2 cellular contexts compared by ENCODE assay signal in the genomic region with DNA sequence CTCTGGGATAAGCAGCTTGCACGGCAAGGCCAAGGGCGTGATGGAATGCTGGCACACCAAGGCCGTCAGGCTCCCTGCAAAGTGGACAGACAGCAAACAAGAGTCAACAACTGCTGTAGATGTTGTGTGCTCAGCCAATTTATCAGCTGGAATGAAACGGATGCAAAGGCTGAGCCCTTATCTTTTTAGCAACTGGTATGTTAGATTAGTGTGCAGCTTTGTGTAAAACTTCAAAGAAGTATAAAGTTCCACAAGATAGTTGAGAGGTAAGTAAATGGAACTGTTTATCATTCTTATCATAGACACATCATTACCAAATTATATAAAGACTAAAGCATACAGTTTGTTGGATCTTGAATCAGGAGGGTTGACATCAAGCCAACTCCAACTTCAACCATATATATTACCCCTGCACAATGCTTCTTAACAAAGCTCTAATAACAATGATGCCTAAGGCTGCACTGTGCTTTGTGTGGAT.
TF ChIP-seq lines count a peak whose summit lies in the region.

No MANE protein-coding gene starts in this region.

TF ChIP-seq in IMR-90, 13 proteins besides CTCF, POLR2A, EP300 and RAD21:
- no peak for TF ChIP-seq FOS (IDR thresholded peaks at IDR 0.05; ENCODE audit: low read depth, low read length)
- no peak for TF ChIP-seq MAZ (IDR thresholded peaks at IDR 0.05; ENCODE audit: borderline replicate concordance, low read depth, low read length)
- no peak for TF ChIP-seq CEBPB (IDR thresholded peaks at IDR 0.05; ENCODE audit: low read depth, low read length)
- TF ChIP-seq RCOR1 (IDR thresholded peaks at IDR 0.05; ENCODE audit: insufficient replicate concordance, low read length): no peak
- TF ChIP-seq CHD1 (IDR thresholded peaks at IDR 0.05; ENCODE audit: low read depth, low read length): no peak
- TF ChIP-seq MXI1 (IDR thresholded peaks at IDR 0.05; ENCODE audit: borderline replicate concordance, low read depth, low read length): no peak
- no peak for TF ChIP-seq MAFK (IDR thresholded peaks at IDR 0.05; ENCODE audit: low read depth, low read length)
- TF ChIP-seq, protein P1, sequence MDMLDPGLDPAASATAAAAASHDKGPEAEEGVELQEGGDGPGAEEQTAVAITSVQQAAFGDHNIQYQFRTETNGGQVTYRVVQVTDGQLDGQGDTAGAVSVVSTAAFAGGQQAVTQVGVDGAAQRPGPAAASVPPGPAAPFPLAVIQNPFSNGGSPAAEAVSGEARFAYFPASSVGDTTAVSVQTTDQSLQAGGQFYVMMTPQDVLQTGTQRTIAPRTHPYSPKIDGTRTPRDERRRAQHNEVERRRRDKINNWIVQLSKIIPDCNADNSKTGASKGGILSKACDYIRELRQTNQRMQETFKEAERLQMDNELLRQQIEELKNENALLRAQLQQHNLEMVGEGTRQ (IDR thresholded peaks at IDR 0.05; ENCODE audit: low read depth, low read length): no peak
- TF ChIP-seq, protein P2, sequence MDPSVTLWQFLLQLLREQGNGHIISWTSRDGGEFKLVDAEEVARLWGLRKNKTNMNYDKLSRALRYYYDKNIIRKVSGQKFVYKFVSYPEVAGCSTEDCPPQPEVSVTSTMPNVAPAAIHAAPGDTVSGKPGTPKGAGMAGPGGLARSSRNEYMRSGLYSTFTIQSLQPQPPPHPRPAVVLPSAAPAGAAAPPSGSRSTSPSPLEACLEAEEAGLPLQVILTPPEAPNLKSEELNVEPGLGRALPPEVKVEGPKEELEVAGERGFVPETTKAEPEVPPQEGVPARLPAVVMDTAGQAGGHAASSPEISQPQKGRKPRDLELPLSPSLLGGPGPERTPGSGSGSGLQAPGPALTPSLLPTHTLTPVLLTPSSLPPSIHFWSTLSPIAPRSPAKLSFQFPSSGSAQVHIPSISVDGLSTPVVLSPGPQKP (IDR thresholded peaks at IDR 0.05; ENCODE audit: borderline replicate concordance, low read depth, low read length): no peak
- no peak for TF ChIP-seq RFX5 (IDR thresholded peaks at IDR 0.05; ENCODE audit: low read depth, low read length)
- no peak for TF ChIP-seq NFE2L2 (IDR thresholded peaks at IDR 0.05; ENCODE audit: low read depth, low read length)
- TF ChIP-seq SMC3 (IDR thresholded peaks at IDR 0.05; ENCODE audit: low read depth, low read length): no peak
- TF ChIP-seq BHLHE40 (IDR thresholded peaks at IDR 0.05; ENCODE audit: low read depth, low read length): no peak
TF ChIP-seq in IMR-90: peak in this region for 0.

TF ChIP-seq in HepG2, 621 proteins besides CTCF, POLR2A, EP300 and RAD21 (continues in another document):
- TF ChIP-seq ESRRA (CRISPR knock-in tag; IDR thresholded peaks at IDR 0.05; ENCODE audit: low read depth) (no peak), ELF3 (CRISPR knock-in tag; IDR thresholded peaks at IDR 0.05) (no peak), ZMYM4 (CRISPR knock-in tag; IDR thresholded peaks at IDR 0.05) (peak; percentile 64; the same call in 1 of the 2 replicates), ZNF407 (CRISPR knock-in tag; IDR thresholded peaks at IDR 0.05; ENCODE audit: not compliant biosample characterization) (no peak), ZNF10 (CRISPR knock-in tag; IDR thresholded peaks at IDR 0.05; ENCODE audit: borderline replicate concordance, low read depth) (no peak), KLF13 (CRISPR knock-in tag; IDR thresholded peaks at IDR 0.05) (no peak), STAT5B (CRISPR knock-in tag; IDR thresholded peaks at IDR 0.05) (no peak; the same call in 1 of the 2 replicates), ZNF883 (CRISPR knock-in tag; IDR thresholded peaks at IDR 0.05; ENCODE audit: not compliant biosample characterization) (no peak), ZNF17 (CRISPR knock-in tag; IDR thresholded peaks at IDR 0.05) (no peak), ZNF792 (CRISPR knock-in tag; IDR thresholded peaks at IDR 0.05) (peak; percentile 80), EHMT2 (IDR thresholded peaks at IDR 0.05; ENCODE audit: borderline replicate concordance, low read depth, low read length) (no peak; the same call in 1 of the 2 replicates), HNRNPH1 (optimal IDR thresholded peaks at IDR 0.05; ENCODE audit: low read depth, low read length) (no peak), PHF21A (CRISPR knock-in tag; IDR thresholded peaks at IDR 0.05) (peak; percentile 84), ATRX (CRISPR knock-in tag; IDR thresholded peaks at IDR 0.05; ENCODE audit: borderline replicate concordance) (no peak), CHD2 (IDR thresholded peaks at IDR 0.05; ENCODE audit: low read depth, low read length) (no peak), SP4 (CRISPR knock-in tag; IDR thresholded peaks at IDR 0.05) (no peak), HHEX (CRISPR knock-in tag; IDR thresholded peaks at IDR 0.05) (peak; percentile 96), ZKSCAN5 (CRISPR knock-in tag; IDR thresholded peaks at IDR 0.05) (no peak), PRDM15 (CRISPR knock-in tag; IDR thresholded peaks at IDR 0.05) (no peak), RAD51 (IDR thresholded peaks at IDR 0.05; ENCODE audit: borderline replicate concordance) (no peak), HMGXB3 (CRISPR knock-in tag; IDR thresholded peaks at IDR 0.05; ENCODE audit: borderline replicate concordance) (no peak), SAP130 (CRISPR knock-in tag; IDR thresholded peaks at IDR 0.05; ENCODE audit: low read depth) (peak; percentile 79), RFXANK (CRISPR knock-in tag; IDR thresholded peaks at IDR 0.05) (no peak), AHR (CRISPR knock-in tag; IDR thresholded peaks at IDR 0.05) (peak; percentile 87; the same call in 1 of the 2 replicates), DNMT3B (CRISPR knock-in tag; conservative IDR thresholded peaks at IDR 0.05) (no peak), ZNF788 (CRISPR knock-in tag; IDR thresholded peaks at IDR 0.05; ENCODE audit: borderline replicate concordance) (peak; percentile 59; the same call in 1 of the 2 replicates), ZNF547 (CRISPR knock-in tag; IDR thresholded peaks at IDR 0.05) (no peak), ZNF44 (CRISPR knock-in tag; IDR thresholded peaks at IDR 0.05) (no peak), ISX (CRISPR knock-in tag; conservative IDR thresholded peaks at IDR 0.05) (no peak), NONO (IDR thresholded peaks at IDR 0.05) (no peak), NONO (CRISPR knock-in tag; conservative IDR thresholded peaks at IDR 0.05) (peak; percentile 76), TSC22D2 (CRISPR knock-in tag; IDR thresholded peaks at IDR 0.05; ENCODE audit: borderline replicate concordance) (peak; percentile 15; the same call in 1 of the 2 replicates), ZNF629 (CRISPR knock-in tag; conservative IDR thresholded peaks at IDR 0.05) (no peak; the same call in 1 of the 2 replicates), ZNF549 (CRISPR knock-in tag; IDR thresholded peaks at IDR 0.05) (no peak), SETDB1 (CRISPR knock-in tag; IDR thresholded peaks at IDR 0.05; ENCODE audit: borderline replicate concordance) (no peak), PAWR (CRISPR knock-in tag; IDR thresholded peaks at IDR 0.05; ENCODE audit: borderline replicate concordance) (no peak), MAFK (conservative IDR thresholded peaks at IDR 0.05 in 1 of 2, IDR thresholded peaks at IDR 0.05 in 1 of 2; ENCODE audit: low read length in 2 of 2) (no peak), ASH2L (IDR thresholded peaks at IDR 0.05; ENCODE audit: insufficient read length, low read depth, low read length) (no peak), ZNF333 (CRISPR knock-in tag; IDR thresholded peaks at IDR 0.05; ENCODE audit: borderline replicate concordance) (no peak)
